9 cellular contexts compared by ENCODE assay signal in genomic region chr2:191650896-191651773, GRCh38. TPM values are rescaled to one million over a fixed set of nuclear protein-coding genes. Genes with fewer than 3 reads are reported as not detected.
DNase-seq lines count a peak whose midpoint lies in the region; ATAC-seq and TF ChIP-seq lines count a peak whose summit lies in the region.
"Had no signal": no experiment of that assay in that cellular context is flagged by ENCODE, and none has a peak within 500 bp of the region (broad histone marks: within the 10 kb centered on the region; RNA-seq: fewer than 3 reads in every experiment).

No MANE protein-coding gene starts in this region.

- H3K4me2 ChIP-seq in SK-N-SH: no peak overlapping the region

- H3K27me3 Mint-ChIP-seq in mesothelial cell of epicardium (ENCODE audit: low read depth): no peaks in the 10 kb centered on the region

- H3K4me1 ChIP-seq in SK-N-SH (ENCODE audit: control insufficient read depth in 1 of 2, insufficient read depth in 2 of 2, low read depth in 1 of 2, low read length in 1 of 2) (no peaks in the 10 kb centered on the region), mucosa of descending colon (ENCODE audit: low read depth) (no peaks in the 10 kb centered on the region)

- no peak for TF ChIP-seq RAD21 in SK-N-SH (IDR thresholded peaks at IDR 0.05; ENCODE audit: low read length)

- H3K36me3 Mint-ChIP-seq in mesothelial cell of epicardium: no peaks in the 10 kb centered on the region

- ATAC-seq in SK-N-SH treated with all-trans-retinoic acid at 6 μM for 48 hours (no peak), GM21717 (IDR thresholded peaks at IDR 0.05; ENCODE audit: unreplicated experiment) (peak; percentile 99), HG03442 (IDR thresholded peaks at IDR 0.05; ENCODE audit: unreplicated experiment) (peak; percentile 98), mucosa of descending colon (peak; percentile 24)

- H3K4me3 ChIP-seq in SK-N-SH (ENCODE audit: low read depth in 2 of 2, low read length in 1 of 2): no peak overlapping the region
- no peak overlapping the region for H3K4me3 ChIP-seq in mucosa of descending colon

- H3K4me3 Mint-ChIP-seq in mesothelial cell of epicardium: no peak overlapping the region

- H3K27ac ChIP-seq in SK-N-SH (ENCODE audit: low read depth in 2 of 2, low read length in 1 of 2): no peak overlapping the region

- no peaks in the 10 kb centered on the region for H3F3A ChIP-seq in SK-N-SH (replicated peaks; ENCODE audit: insufficient read depth)

- H3K9me3 Mint-ChIP-seq in mesothelial cell of epicardium: peaks cover 5% of the 10 kb centered on the region

- CTCF ChIA-PET in SK-N-SH (lab: Yijun Ruan, JAX): no interaction called here

- no peak for TF ChIP-seq EP300 in SK-N-SH (IDR thresholded peaks at IDR 0.05; ENCODE audit: borderline replicate concordance in 1 of 2, low read depth in 1 of 2, low read length in 1 of 2)

- no peaks in the 10 kb centered on the region for H3K27me3 ChIP-seq in SK-N-SH (ENCODE audit: insufficient read depth)

- WGBS in SK-N-SH (ENCODE audit: low lambda C conversion rate): 84% methylated on average over 3 of the region's 3 CpGs

- no peaks in the 10 kb centered on the region for H3K9me3 ChIP-seq in SK-N-SH
- H3K9me3 ChIP-seq in mucosa of descending colon: no peaks in the 10 kb centered on the region

- intact Hi-C loops in mucosa of descending colon (cut with DNase I, micrococcal nuclease) (no loop called here), posterior cingulate gyrus (cut with DNase I) (no loop called here)

- no peaks in the 10 kb centered on the region for H3K4me1 Mint-ChIP-seq in mesothelial cell of epicardium

- TF ChIP-seq CTCF in SK-N-SH (IDR thresholded peaks at IDR 0.05) (no peak), mucosa of descending colon (IDR thresholded peaks at IDR 0.05) (no peak), mesothelial cell of epicardium (IDR thresholded peaks at IDR 0.05; ENCODE audit: unreplicated experiment) (no peak)

- no peak overlapping the region for H3K27ac Mint-ChIP-seq in mesothelial cell of epicardium

- H3K79me2 ChIP-seq in SK-N-SH (ENCODE audit: insufficient read depth): no peaks in the 10 kb centered on the region

- no peaks in the 10 kb centered on the region for H3K36me3 ChIP-seq in SK-N-SH (replicated peaks in 1 of 2; ENCODE audit: control insufficient read depth in 1 of 2, insufficient read depth in 2 of 2, low read length in 1 of 2)
- H3K36me3 ChIP-seq in mucosa of descending colon (ENCODE audit: low read depth): no peaks in the 10 kb centered on the region

- POLR2A ChIA-PET in SK-N-SH (lab: Yijun Ruan, JAX): no interaction called here

- no peaks in the 10 kb centered on the region for H4K20me1 ChIP-seq in SK-N-SH (ENCODE audit: insufficient read depth)

- no peak overlapping the region for H3K9ac ChIP-seq in SK-N-SH

- no peaks in the 10 kb centered on the region for H3K9me2 ChIP-seq in SK-N-SH

- peak overlapping the region; percentile 14; the same call in 1 of the 2 replicates for H2AFZ ChIP-seq in SK-N-SH (ENCODE audit: low read depth)

- DNase-seq in SK-N-SH (no peak), mucosa of descending colon (no peak), mesothelial cell of epicardium (ENCODE audit: low spot score in 2 of 2, unreplicated experiment in 2 of 2) (no peak), posterior cingulate gyrus (no peak), RPMI8226 (no peak)
- DNase-seq: NCI-H526 had no signal

TF ChIP-seq in SK-N-SH, 30 proteins besides CTCF, POLR2A, EP300 and RAD21:
- TF ChIP-seq CHD2 (IDR thresholded peaks at IDR 0.05; ENCODE audit: low read length, partially characterized antibody): no peak
- TF ChIP-seq RCOR1 (IDR thresholded peaks at IDR 0.05; ENCODE audit: low read length): no peak
- no peak for TF ChIP-seq EZH2phosphoT487 (IDR thresholded peaks at IDR 0.05; ENCODE audit: borderline replicate concordance, low read depth)
- no peak for TF ChIP-seq TCF12 (IDR thresholded peaks at IDR 0.05)
- no peak for TF ChIP-seq NRF1 (IDR thresholded peaks at IDR 0.05; ENCODE audit: low read depth, low read length)
- no peak for TF ChIP-seq GABPA (IDR thresholded peaks at IDR 0.05; ENCODE audit: low read depth)
- TF ChIP-seq NFIC (IDR thresholded peaks at IDR 0.05; ENCODE audit: borderline replicate concordance): no peak
- TF ChIP-seq, protein P1, sequence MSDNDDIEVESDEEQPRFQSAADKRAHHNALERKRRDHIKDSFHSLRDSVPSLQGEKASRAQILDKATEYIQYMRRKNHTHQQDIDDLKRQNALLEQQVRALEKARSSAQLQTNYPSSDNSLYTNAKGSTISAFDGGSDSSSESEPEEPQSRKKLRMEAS (IDR thresholded peaks at IDR 0.05; ENCODE audit: low read depth): no peak

TF ChIP-seq in SK-N-SH treated with all-trans-retinoic acid at 6 μM for 48 hours, 23 proteins besides CTCF, POLR2A, EP300 and RAD21:
- no peak for TF ChIP-seq ESRRG (CRISPR knock-in tag; IDR thresholded peaks at IDR 0.05)
- no peak for TF ChIP-seq GLIS3 (CRISPR knock-in tag; IDR thresholded peaks at IDR 0.05)
- no peak for TF ChIP-seq SNAI2 (CRISPR knock-in tag; IDR thresholded peaks at IDR 0.05)
- TF ChIP-seq ARNTL (CRISPR knock-in tag; IDR thresholded peaks at IDR 0.05; ENCODE audit: borderline replicate concordance, low read depth): no peak
- TF ChIP-seq ZC3H10 (CRISPR knock-in tag; IDR thresholded peaks at IDR 0.05): no peak
- TF ChIP-seq ISL1 (CRISPR knock-in tag; IDR thresholded peaks at IDR 0.05): no peak
- no peak for TF ChIP-seq CSDC2 (CRISPR knock-in tag; IDR thresholded peaks at IDR 0.05)

RNA-seq across cellular contexts. Expression of gene NABP1, which starts 26.8 kb away (rescaled TPM):
- polyA plus RNA-seq in SK-N-SH (2012; rRNA removed): 19.1 and 35.7 TPM in 2 replicates
- polyA plus RNA-seq in SK-N-SH (2012; cell fraction: cytosol; rRNA removed): 10.4 and 13.5 TPM in 2 replicates
- polyA plus RNA-seq in SK-N-SH (2012; cell fraction: nucleus; rRNA removed): 65.9 and 172 TPM in 2 replicates
- total RNA-seq in mucosa of descending colon (10 to 100 TPM; 22.1 to 29.8 (median 27.6) TPM), mesothelial cell of epicardium (13.5 to 15.6 TPM (median 15.4 TPM) in 3 replicates)
